In the genomic region with DNA sequence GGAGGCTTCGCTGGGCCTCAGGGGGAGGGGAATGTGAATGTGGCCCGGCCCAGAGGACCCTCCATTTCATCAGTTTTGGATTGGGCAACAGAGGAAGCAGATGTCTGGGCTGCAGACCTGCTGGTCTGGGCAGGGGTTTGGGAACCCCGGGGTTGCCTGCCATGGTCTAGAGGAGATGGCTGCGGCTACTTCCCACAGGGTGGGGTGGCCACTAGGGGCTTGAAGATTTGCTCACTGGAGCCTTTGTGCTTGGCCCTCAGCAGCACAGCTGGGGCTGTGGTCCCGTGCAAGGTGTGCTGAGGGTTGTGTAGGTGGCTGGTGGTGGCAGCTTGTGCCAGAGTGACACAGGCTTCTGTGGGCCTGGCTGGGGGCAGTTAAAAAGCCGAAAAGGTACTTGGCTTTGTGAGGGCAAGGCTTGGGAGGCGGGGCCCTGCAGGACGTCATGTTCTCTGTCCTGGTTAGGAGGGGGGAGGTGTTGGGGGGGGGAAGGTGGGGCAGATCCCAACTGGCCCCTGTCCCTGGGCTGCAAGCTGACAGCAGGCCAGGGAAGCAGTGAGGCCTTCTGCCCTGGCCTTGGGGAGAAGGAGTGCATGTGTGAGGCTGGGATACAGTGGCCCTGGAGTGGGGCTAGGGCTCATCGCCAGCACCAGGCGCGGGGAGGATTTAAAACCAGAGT, we compare ENCODE assay signal across 25 cellular contexts.
DNase-seq lines count a peak whose midpoint lies in the region; ATAC-seq, FAIRE-seq and TF ChIP-seq lines count a peak whose summit lies in the region.
"Had no signal": no experiment of that assay in that cellular context is flagged by ENCODE, and none has a peak within 500 bp of the region (broad histone marks: within the 10 kb centered on the region; RNA-seq: fewer than 3 reads in every experiment).

No MANE protein-coding gene starts in this region.

- peaks cover 3 to 5% of the 10 kb centered on the region in 2 donors for H3K36me3 ChIP-seq in thyroid gland
- no peaks in the 10 kb centered on the region for H3K36me3 ChIP-seq in aorta (ENCODE audit: control insufficient read depth in 1 of 2, insufficient read depth in 2 of 2, low read length in 1 of 2)
- H3K36me3 ChIP-seq in small intestine (ENCODE audit: control insufficient read depth in 2 of 2, insufficient read depth in 2 of 2, low read length in 2 of 2) = peaks cover 0 to 3% of the 10 kb centered on the region in 2 donors
- H3K36me3 ChIP-seq: MG63, pancreas, uterus had no signal

- CTCF ChIA-PET in activated CD8-positive, alpha-beta memory T cell treated with anti-CD3 and anti-CD28 coated beads, Interleukin-2, amount 10 ng/mL, durations not matched to agents 7 days and 5 days (lab: Charles Lee) = no interaction called here

- H3K9me3 ChIP-seq in thyroid gland (no peaks in the 10 kb centered on the region), aorta (ENCODE audit: control insufficient read depth, low read length) (no peaks in the 10 kb centered on the region), small intestine (ENCODE audit: control insufficient read depth, low read depth) (no peaks in the 10 kb centered on the region)
- H3K9me3 ChIP-seq: lower lobe of right lung, MG63, pancreas, uterus had no signal

- no peaks in the 10 kb centered on the region for H3K9me3 Mint-ChIP-seq in activated CD8-positive, alpha-beta memory T cell treated with anti-CD3 and anti-CD28 coated beads, Interleukin-2, amount 10 ng/mL, durations not matched to agents 7 days and 5 days (ENCODE audit: low read depth)
- no peaks in the 10 kb centered on the region for H3K9me3 Mint-ChIP-seq in effector memory CD8-positive, alpha-beta T cell
- H3K9me3 Mint-ChIP-seq: immature natural killer cell had no signal

- ATAC-seq in activated CD8-positive, alpha-beta memory T cell treated with anti-CD3 and anti-CD28 coated beads, Interleukin-2, amount 10 ng/mL, durations not matched to agents 7 days and 5 days = peak; percentile 16
- ATAC-seq in effector memory CD8-positive, alpha-beta T cell (replicated peaks) = no peak
- no peak for ATAC-seq in HG03565 (IDR thresholded peaks at IDR 0.05; ENCODE audit: unreplicated experiment)
- no peak for ATAC-seq in aorta (ENCODE audit: low FRiP score)
- ATAC-seq: activated CD4-positive, CD25-positive, alpha-beta regulatory T cell treated with anti-CD3 and anti-CD28 coated beads, Interleukin-2, amount 50 U/mL, for 24 hours had no signal

- H3K4me1 Mint-ChIP-seq in activated CD8-positive, alpha-beta memory T cell treated with anti-CD3 and anti-CD28 coated beads, Interleukin-2, amount 10 ng/mL, durations not matched to agents 7 days and 5 days = no peaks in the 10 kb centered on the region
- peaks cover 3 to 6% of the 10 kb centered on the region in 2 donors for H3K4me1 Mint-ChIP-seq in effector memory CD8-positive, alpha-beta T cell (ENCODE audit: low read depth in 2 of 2)
- H3K4me1 Mint-ChIP-seq: B cell had no signal

- H3K27ac ChIP-seq in thyroid gland = peak overlapping the region in 2 of 3 donors; percentile 41 to 50
- no peak overlapping the region for H3K27ac ChIP-seq in aorta (ENCODE audit: low read depth in 1 of 2, low read length in 2 of 2)
- H3K27ac ChIP-seq in small intestine (ENCODE audit: low read depth in 1 of 2, low read length in 1 of 2) = no peak overlapping the region
- H3K27ac ChIP-seq: dorsolateral prefrontal cortex, GM23248, lower lobe of right lung, pancreas, PC-9, uterus had no signal

- no peak for TF ChIP-seq POLR2A in thyroid gland (IDR thresholded peaks at IDR 0.05)

- H3K4me1 ChIP-seq in thyroid gland = peaks cover 3 to 6% of the 10 kb centered on the region in 2 donors
- no peaks in the 10 kb centered on the region for H3K4me1 ChIP-seq in aorta (ENCODE audit: control insufficient read depth in 1 of 2, insufficient read depth in 2 of 2, low read length in 2 of 2)
- no peaks in the 10 kb centered on the region for H3K4me1 ChIP-seq in small intestine (ENCODE audit: control insufficient read depth in 2 of 2, insufficient read depth in 1 of 2, low read depth in 1 of 2, low read length in 1 of 2)
- H3K4me1 ChIP-seq: lower lobe of right lung, pancreas, uterus had no signal

- H3K27me3 Mint-ChIP-seq in activated CD8-positive, alpha-beta memory T cell treated with anti-CD3 and anti-CD28 coated beads, Interleukin-2, amount 10 ng/mL, durations not matched to agents 7 days and 5 days = no peaks in the 10 kb centered on the region
- no peaks in the 10 kb centered on the region for H3K27me3 Mint-ChIP-seq in effector memory CD8-positive, alpha-beta T cell
- H3K27me3 Mint-ChIP-seq: B cell had no signal

- H3K27ac Mint-ChIP-seq in activated CD8-positive, alpha-beta memory T cell treated with anti-CD3 and anti-CD28 coated beads, Interleukin-2, amount 10 ng/mL, durations not matched to agents 7 days and 5 days = no peak overlapping the region
- peak overlapping the region; percentile 63 to 67 for H3K27ac Mint-ChIP-seq in effector memory CD8-positive, alpha-beta T cell
- H3K27ac Mint-ChIP-seq: B cell had no signal

- no peak overlapping the region for H3K4me3 Mint-ChIP-seq in activated CD8-positive, alpha-beta memory T cell treated with anti-CD3 and anti-CD28 coated beads, Interleukin-2, amount 10 ng/mL, durations not matched to agents 7 days and 5 days
- H3K4me3 Mint-ChIP-seq in effector memory CD8-positive, alpha-beta T cell = no peak overlapping the region
- H3K4me3 Mint-ChIP-seq: B cell, immature natural killer cell had no signal

- TF ChIP-seq CTCF in thyroid gland (IDR thresholded peaks at IDR 0.05) = no peak

- WGBS in thyroid gland, 2 donors = 70 to 78% methylated on average over 9 of the region's 11 CpGs
- 75 to 79% methylated on average over 11 of the region's 11 CpGs for WGBS in aorta, 2 donors
- WGBS in small intestine, 3 donors = 81 to 86% (median 82%) methylated on average over 11 of the region's 11 CpGs

- FAIRE-seq in small intestine (lab: Jason Lieb, UNC) = no peak
- FAIRE-seq: bronchial epithelial cell, pancreas had no signal

- no peak for DNase-seq in activated CD8-positive, alpha-beta memory T cell treated with anti-CD3 and anti-CD28 coated beads, Interleukin-2, amount 10 ng/mL, durations not matched to agents 7 days and 5 days
- DNase-seq in activated CD8-positive, alpha-beta memory T cell treated with anti-CD3 and anti-CD28 coated beads, Interleukin-2, amount 50 U/mL, for 48 hours = no peak
- DNase-seq in effector memory CD8-positive, alpha-beta T cell = no peak
- DNase-seq in iPS-NIHi7 (ENCODE audit: extremely low spot score) (peak; percentile 61), thyroid gland (peak; percentile 24 to 57), aorta (no peak), small intestine (no peak)
- DNase-seq: 8988T; activated CD8-positive, alpha-beta memory T cell treated with anti-CD3 and anti-CD28 coated beads for 24 hours; Calu3; GDM1; GM23248; immature natural killer cell; lower lobe of right lung; MG63; NCI-H1694; PC-9; stimulated activated CD4-positive, alpha-beta T cell treated with anti-CD3 and anti-CD28 coated beads, Interleukin-4, amount 100 ng/mL, for 1 hour; uterus had no signal

- H3K36me3 Mint-ChIP-seq in activated CD8-positive, alpha-beta memory T cell treated with anti-CD3 and anti-CD28 coated beads, Interleukin-2, amount 10 ng/mL, durations not matched to agents 7 days and 5 days = peaks cover 5% of the 10 kb centered on the region
- peaks cover 12% of the 10 kb centered on the region for H3K36me3 Mint-ChIP-seq in effector memory CD8-positive, alpha-beta T cell (ENCODE audit: insufficient read depth)

- intact Hi-C loops in thyroid gland (cut with DNase I) = no loop called here
- intact Hi-C loops in aorta (cut with DNase I) = no loop called here

- H3K4me3 ChIP-seq in thyroid gland (replicated peaks in 1 of 3) = no peak overlapping the region
- no peak overlapping the region for H3K4me3 ChIP-seq in aorta (ENCODE audit: low read length in 2 of 2)
- H3K4me3 ChIP-seq in small intestine (ENCODE audit: low read depth in 1 of 2, low read length in 2 of 2) = no peak overlapping the region
- H3K4me3 ChIP-seq: dorsolateral prefrontal cortex, GM23248, lower lobe of right lung, MG63, pancreas, PC-9, uterus had no signal

- H3K27me3 ChIP-seq in thyroid gland (no peaks in the 10 kb centered on the region), aorta (ENCODE audit: control insufficient read depth in 1 of 2, insufficient read depth in 2 of 2, low read length in 1 of 2) (no peaks in the 10 kb centered on the region), small intestine (ENCODE audit: control insufficient read depth in 2 of 2, insufficient read depth in 2 of 2, low read length in 2 of 2) (no peaks in the 10 kb centered on the region)
- H3K27me3 ChIP-seq: dorsolateral prefrontal cortex, MG63, pancreas, uterus had no signal

Comparison
In these comparisons a context has a peak if more than half of its experiments do, and no peak if none do; other contexts are left out.
1. DNase-seq: peak in iPS-NIHi7 (single experiment) and thyroid gland (2 of 2); none in activated CD8-positive, alpha-beta memory T cell treated with anti-CD3 and anti-CD28 coated beads, Interleukin-2, amount 10 ng/mL, durations not matched to agents 7 days and 5 days (single experiment), activated CD8-positive, alpha-beta memory T cell treated with anti-CD3 and anti-CD28 coated beads, Interleukin-2, amount 50 U/mL, for 48 hours (single experiment), effector memory CD8-positive, alpha-beta T cell (0 of 3), aorta (0 of 2) and small intestine (single experiment).
2. H3K27ac ChIP-seq: peak in thyroid gland (2 of 3); none in aorta (0 of 2) and small intestine (0 of 2).